ENCODE assay signal across 23 cellular contexts in genomic region chr3:162072656-162073055, GRCh38.
"Had no signal": no experiment of that assay in that cellular context is flagged by ENCODE, and none has a peak within 500 bp of the region (broad histone marks: within the 10 kb centered on the region; RNA-seq: fewer than 3 reads in every experiment).

No MANE protein-coding gene starts in this region.

- H3K4me1 ChIP-seq: adrenal gland, ascending aorta, right lobe of liver, transverse colon, uterus had no signal

- H3K9me3 ChIP-seq: adrenal gland, ascending aorta, right lobe of liver, transverse colon, uterus had no signal

- H3K4me3 ChIP-seq: adrenal gland, ascending aorta, right lobe of liver, skin epidermis, transverse colon, uterus had no signal

- H3K27me3 ChIP-seq: adrenal gland, ascending aorta, brain microvascular endothelial cell, right lobe of liver, transverse colon, uterus had no signal

- H3K36me3 ChIP-seq: adrenal gland, ascending aorta, brain microvascular endothelial cell, right lobe of liver, transverse colon, uterus had no signal

- ATAC-seq: activated CD4-positive, alpha-beta T cell treated with anti-CD3 and anti-CD28 coated beads for 36 hours; left colon; natural killer cell treated with Interleukin-12 subunit alpha and Interleukin-12 subunit beta and Interleukin-15 and Interleukin-18, amount 100 ng/mL, for 72 hours; right lobe of liver; stimulated activated naive B cell treated with anti-CD40 and anti-IgM and Interleukin-4, amounts not matched to agents 10 μg/mL and 1 μg/mL and 100 μg/mL, for 72 hours; WTC11 had no signal

- H3K27ac ChIP-seq: adrenal gland, ascending aorta, brain microvascular endothelial cell, right lobe of liver, skin epidermis, transverse colon, uterus had no signal

- DNase-seq: activated CD4-positive, alpha-beta T cell treated with anti-CD3 and anti-CD28 coated beads for 36 hours; activated CD4-positive, alpha-beta T cell treated with anti-CD3 and anti-CD28 coated beads, Interleukin-2, amount 50 U/mL, for 4 hours; activated CD8-positive, alpha-beta memory T cell treated with anti-CD3 and anti-CD28 coated beads for 24 hours; activated CD8-positive, alpha-beta memory T cell treated with anti-CD3 and anti-CD28 coated beads, Interleukin-2, amount 50 U/mL, for 4 hours; activated naive CD4-positive, alpha-beta T cell; activated T-cell treated with anti-CD3 and anti-CD28 coated beads, Interleukin-2, amount 50 U/mL, for 24 hours; adrenal gland; brain microvascular endothelial cell; caudate nucleus; effector CD4-positive, alpha-beta T cell; erythroblast; foreskin fibroblast; left colon; occipital lobe; right lobe of liver; stimulated activated CD4-positive, alpha-beta T cell treated with anti-CD3 and anti-CD28 coated beads, Interleukin-15, amount 100 ng/mL, for 24 hours; stimulated activated naive B cell treated with anti-CD40 and anti-IgM and Interleukin-4, amounts not matched to agents 10 μg/mL and 1 μg/mL and 100 μg/mL, for 72 hours; transverse colon; uterus had no signal
